ENCODE assay signal across 18 cellular contexts in the genomic region with DNA sequence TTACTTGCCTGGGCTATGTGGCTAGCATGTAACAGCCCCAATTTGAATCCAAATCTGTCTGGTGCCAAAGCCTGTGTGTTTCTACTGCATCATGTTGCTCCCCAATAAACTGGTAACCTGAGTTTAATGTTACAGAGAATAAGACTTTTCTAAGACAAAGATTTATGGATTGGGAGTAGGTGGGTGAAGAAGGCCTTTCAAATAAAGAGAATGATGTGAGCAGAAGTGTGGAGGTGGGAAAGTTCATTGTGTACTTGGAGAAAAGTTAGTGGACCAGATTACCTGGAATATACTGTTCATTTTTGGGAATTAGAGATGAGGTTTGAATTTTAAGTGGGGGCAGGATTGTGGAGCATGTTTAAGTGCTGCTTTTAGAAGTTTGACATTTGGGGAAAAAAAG. TPM values are rescaled to one million over a fixed set of nuclear protein-coding genes. Genes with fewer than 3 reads are reported as not detected.
DNase-seq lines count a peak whose midpoint lies in the region; ATAC-seq, FAIRE-seq and TF ChIP-seq lines count a peak whose summit lies in the region.
"Had no signal": no experiment of that assay in that cellular context is flagged by ENCODE, and none has a peak within 500 bp of the region (broad histone marks: within the 10 kb centered on the region; RNA-seq: fewer than 3 reads in every experiment).

No MANE protein-coding gene starts in this region.

- H2BK20ac ChIP-seq in H9 (ENCODE audit: low read depth, low read length, poor library complexity, severe bottlenecking): no peak overlapping the region

- H3K36me3 ChIP-seq in GM12878 (ENCODE audit: control insufficient read depth in 2 of 2, insufficient read depth in 2 of 2, low read length in 1 of 2) (no peaks in the 10 kb centered on the region), liver (ENCODE audit: control insufficient read depth in 4 of 4, insufficient read depth in 3 of 4, low read depth in 1 of 4, low read length in 3 of 4) (no peaks in the 10 kb centered on the region), subcutaneous abdominal adipose tissue (ENCODE audit: control insufficient read depth in 5 of 5, insufficient read depth in 5 of 5, low read length in 5 of 5) (no peaks in the 10 kb centered on the region)
- H3K36me3 ChIP-seq: adrenal gland, spleen had no signal

- no peak overlapping the region for H2BK12ac ChIP-seq in H9 (ENCODE audit: insufficient read length, low read depth, low read length)

- BruUV-seq in GM12878 (replicated peaks; lab: Mats Ljungman, UMichigan): no TSS peak

- H3K9ac ChIP-seq in H9 (ENCODE audit: extremely low read depth, insufficient read length, low read length) (no peak overlapping the region), GM12878 (ENCODE audit: control insufficient read depth, insufficient read depth, low read length) (no peak overlapping the region), liver (ENCODE audit: low read depth in 1 of 2, low read length in 2 of 2) (no peak overlapping the region), subcutaneous abdominal adipose tissue (ENCODE audit: low read length in 5 of 5) (peak overlapping the region in 1 of 5 donors; percentile 6)

- no peaks in the 10 kb centered on the region for H3K27me3 Mint-ChIP-seq in H9 (ENCODE audit: low read depth)
- H3K27me3 Mint-ChIP-seq: activated CD8-positive, alpha-beta T cell treated with anti-CD3 and anti-CD28 coated beads for 36 hours had no signal

- peak overlapping the region in 1 of 2 experiments; percentile 20; a peak in 1 of 5 replicates for H3K4me3 Mint-ChIP-seq in H9
- H3K4me3 Mint-ChIP-seq: activated CD8-positive, alpha-beta T cell treated with anti-CD3 and anti-CD28 coated beads for 36 hours; activated T-helper 1 cell treated with anti-CD3 and anti-CD28 coated beads, Interleukin-12 subunit alpha, Interleukin-12 subunit beta, Interleukin-2, Interleukin-4 antibody, amounts not matched to agents 30 ng/mL and 10 ng/mL and 1 ng/mL, durations not matched to agents 14 hours and 24 hours and 36 hours had no signal

- H2AK5ac ChIP-seq in H9 (ENCODE audit: insufficient read length, low read length): no peak overlapping the region

- no peak overlapping the region for H3K23ac ChIP-seq in H9 (ENCODE audit: insufficient read length, low read depth, low read length)

- H3K18ac ChIP-seq in H9 (ENCODE audit: insufficient read length, low read depth, low read length): no peak overlapping the region

- no peak overlapping the region for H3K4me2 ChIP-seq in H9 (ENCODE audit: insufficient read depth, insufficient read length, low read length)
- peak overlapping the region; percentile 15 for H3K4me2 ChIP-seq in GM12878 (ENCODE audit: control insufficient read depth, insufficient read depth)

- H3K4me1 Mint-ChIP-seq in H9: peaks cover 50 to 67% of the 10 kb centered on the region in 2 experiments

- ATAC-seq in GM12878: no peak
- no peak for ATAC-seq in HG03196 (IDR thresholded peaks at IDR 0.05; ENCODE audit: unreplicated experiment)
- ATAC-seq in HG03135 (IDR thresholded peaks at IDR 0.05; ENCODE audit: unreplicated experiment): no peak
- ATAC-seq: activated CD8-positive, alpha-beta T cell treated with anti-CD3 and anti-CD28 coated beads for 36 hours had no signal

- H3K79me2 ChIP-seq in H9 (ENCODE audit: insufficient read depth, low read length) (peaks cover 38% of the 10 kb centered on the region), GM12878 (ENCODE audit: control insufficient read depth, insufficient read depth, low read length) (peaks cover 66% of the 10 kb centered on the region)

- H3K27ac ChIP-seq in H9 (ENCODE audit: insufficient read length, low read depth, low read length) (no peak overlapping the region), GM12878 (ENCODE audit: control insufficient read depth, insufficient read depth) (no peak overlapping the region), liver (ENCODE audit: low read depth in 1 of 2, low read length in 2 of 2) (peak overlapping the region; percentile 37 to 47), subcutaneous abdominal adipose tissue (ENCODE audit: low read depth, low read length) (peak overlapping the region; percentile 96)
- H3K27ac ChIP-seq: epithelial cell of prostate, spleen had no signal

- H3K23me2 ChIP-seq in H9 (ENCODE audit: insufficient read length, low read depth, low read length, poor library complexity, severe bottlenecking): peaks cover 4% of the 10 kb centered on the region

- no peak overlapping the region for H3K4ac ChIP-seq in H9 (ENCODE audit: low read depth, low read length)

- no peak overlapping the region for H2BK5ac ChIP-seq in H9 (ENCODE audit: insufficient read length, low read length)

- H4K91ac ChIP-seq in H9 (ENCODE audit: insufficient read length, low read depth, low read length): no peak overlapping the region

- SMC1A ChIA-PET in GM12878 (lab: Charles Lee; ENCODE audit: uncharacterized antibody, unreplicated experiment): interaction anchor here (0.8 to 1.8 kb wide), 6 partner anchors 9 to 98 kb away, joined by 3 to 5 read pairs (median 3); no protein-coding TSS in a partner anchor

- H4K8ac ChIP-seq in H9 (replicated peaks; ENCODE audit: insufficient read length, low read depth, low read length): no peak overlapping the region

- DNase-seq in H9 (no peak), GM12878 (ENCODE audit: low read depth, low spot score) (no peak), AG08395 (ENCODE audit: low spot score) (no peak)
- DNase-seq: activated CD8-positive, alpha-beta T cell treated with anti-CD3 and anti-CD28 coated beads for 36 hours; adrenal gland; C1 segment of cervical spinal cord; cerebellar nuclear complex; NCI-H1092; NCI-H2171; posterior cingulate gyrus; spleen had no signal

- H3K4me3 ChIP-seq in GM12878 (peak overlapping the region; percentile 33; the same call in 1 of the 2 replicates), liver (ENCODE audit: low read depth in 1 of 3, low read length in 3 of 3) (no peak overlapping the region), subcutaneous abdominal adipose tissue (ENCODE audit: low read depth in 1 of 5, low read length in 5 of 5) (no peak overlapping the region)
- H3K4me3 ChIP-seq: spleen had no signal

- no peaks in the 10 kb centered on the region; a peak in 2 of 7 replicates for H3K36me3 Mint-ChIP-seq in H9 (ENCODE audit: insufficient read depth in 1 of 3, low read depth in 3 of 3)

- H3T11ph ChIP-seq in H9 (ENCODE audit: low read length): no peak overlapping the region

- intact Hi-C loops in GM12878 (cut with micrococcal nuclease; ENCODE audit: unreplicated experiment): loop anchor here (5.0 kb wide), 1 partner anchor 54 kb away; no protein-coding TSS in a partner anchor

- RAD21 ChIA-PET in GM12878 (lab: Charles Lee; ENCODE audit: unreplicated experiment): interaction anchor here (0.6 to 1.5 kb wide), 4 partner anchors 80 to 115 kb away, joined by 3 to 5 read pairs (median 3); no protein-coding TSS in a partner anchor

- TF ChIP-seq RAD21 in GM12878 (IDR thresholded peaks at IDR 0.05; ENCODE audit: insufficient read depth, low read depth, low read length) (no peak), liver (IDR thresholded peaks at IDR 0.05) (no peak)

- H3K27me3 ChIP-seq in H9 (ENCODE audit: insufficient read depth, low read length): no peaks in the 10 kb centered on the region
- no peaks in the 10 kb centered on the region for H3K27me3 ChIP-seq in GM12878 (replicated peaks in 1 of 2; ENCODE audit: control insufficient read depth in 2 of 2, insufficient read depth in 2 of 2, low read length in 1 of 2)
- no peaks in the 10 kb centered on the region for H3K27me3 ChIP-seq in liver (ENCODE audit: control insufficient read depth in 4 of 4, insufficient read depth in 4 of 4, low read length in 3 of 4)
- H3K27me3 ChIP-seq in subcutaneous abdominal adipose tissue (ENCODE audit: control insufficient read depth in 5 of 5, insufficient read depth in 4 of 5, low read length in 5 of 5): no peaks in the 10 kb centered on the region
- H3K27me3 ChIP-seq: adrenal gland, spleen had no signal

- TF ChIP-seq POLR2A in GM12878 (IDR thresholded peaks at IDR 0.05; ENCODE audit: low read depth, low read length): no peak

- H2BK120ac ChIP-seq in H9 (ENCODE audit: low read depth, low read length, poor library complexity, severe bottlenecking): no peak overlapping the region

- CTCF ChIA-PET in GM12878 (lab: Yijun Ruan, JAX): interaction anchor here (1.5 to 1.6 kb wide), 2 partner anchors 9 to 94 kb away, joined by 4 to 5 read pairs; no protein-coding TSS in a partner anchor

- H2BK15ac ChIP-seq in H9 (ENCODE audit: low read depth, low read length): no peak overlapping the region

- H3K14ac ChIP-seq in H9 (ENCODE audit: insufficient read depth, low read length): no peak overlapping the region

- FAIRE-seq in GM12878 (lab: Jason Lieb, UNC): no peak
- FAIRE-seq: H1 had no signal

- H2AFZ ChIP-seq in H9 (ENCODE audit: low read length) (no peak overlapping the region), GM12878 (ENCODE audit: control insufficient read depth, low read depth, low read length) (no peak overlapping the region)

- H3K56ac ChIP-seq in H9 (ENCODE audit: insufficient read length, low read depth, low read length): no peak overlapping the region

- POLR2A ChIA-PET in GM12878 (lab: Charles Lee): no interaction called here

- H4K20me1 ChIP-seq in H9 (ENCODE audit: control insufficient read depth, insufficient read depth, insufficient read length) (no peaks in the 10 kb centered on the region), GM12878 (ENCODE audit: control insufficient read depth, insufficient read depth) (no peaks in the 10 kb centered on the region)

- peak overlapping the region in 2 of 3 experiments; percentile 1 to 20; a peak in 4 of 7 replicates for H3K27ac Mint-ChIP-seq in H9
- H3K27ac Mint-ChIP-seq: activated CD8-positive, alpha-beta T cell treated with anti-CD3 and anti-CD28 coated beads for 36 hours; activated T-helper 1 cell treated with anti-CD3 and anti-CD28 coated beads, Interleukin-12 subunit alpha, Interleukin-12 subunit beta, Interleukin-2, Interleukin-4 antibody, amounts not matched to agents 30 ng/mL and 10 ng/mL and 1 ng/mL, durations not matched to agents 14 hours and 24 hours and 36 hours had no signal

- no peak for TF ChIP-seq CTCF in H9 (conservative IDR thresholded peaks at IDR 0.05)
- no peak for TF ChIP-seq CTCF in GM12878 (IDR thresholded peaks at IDR 0.05 in 2 of 3, conservative IDR thresholded peaks at IDR 0.05 in 1 of 3; ENCODE audit: control insufficient read depth in 2 of 3, extremely low read depth in 1 of 3, insufficient read depth in 1 of 3, low read depth in 3 of 3, low read length in 3 of 3)
- TF ChIP-seq CTCF in liver (IDR thresholded peaks at IDR 0.05; ENCODE audit: low read depth, low read length, missing input control): no peak

- H3K4me1 ChIP-seq in H9 (ENCODE audit: insufficient read depth, low read length): peaks cover 2% of the 10 kb centered on the region; the same call in 1 of the 2 replicates
- H3K4me1 ChIP-seq in GM12878 (ENCODE audit: control insufficient read depth, insufficient read depth, low read length): no peaks in the 10 kb centered on the region
- peaks cover 9 to 57% (median 46%) of the 10 kb centered on the region in 4 donors for H3K4me1 ChIP-seq in liver (ENCODE audit: control insufficient read depth in 4 of 4, insufficient read depth in 4 of 4, low read length in 3 of 4)
- H3K4me1 ChIP-seq in subcutaneous abdominal adipose tissue (ENCODE audit: control insufficient read depth in 5 of 5, insufficient read depth in 5 of 5, low read length in 5 of 5): peaks cover 8 to 60% (median 55%) of the 10 kb centered on the region in 5 donors

- in situ Hi-C loops in GM12878 (cut with MboI): no loop called here

- no peaks in the 10 kb centered on the region for H3K9me3 Mint-ChIP-seq in H9
- H3K9me3 Mint-ChIP-seq: activated CD8-positive, alpha-beta T cell treated with anti-CD3 and anti-CD28 coated beads for 36 hours; activated T-helper 1 cell treated with anti-CD3 and anti-CD28 coated beads, Interleukin-12 subunit alpha, Interleukin-12 subunit beta, Interleukin-2, Interleukin-4 antibody, amounts not matched to agents 30 ng/mL and 10 ng/mL and 1 ng/mL, durations not matched to agents 14 hours and 24 hours and 36 hours had no signal

- H3K9me3 ChIP-seq in H9 (ENCODE audit: control insufficient read depth, low read depth, low read length) (no peaks in the 10 kb centered on the region), GM12878 (replicated peaks; ENCODE audit: control insufficient read depth, insufficient read depth, low read length) (no peaks in the 10 kb centered on the region), liver (ENCODE audit: control insufficient read depth in 4 of 4, low read length in 3 of 4) (no peaks in the 10 kb centered on the region), subcutaneous abdominal adipose tissue (ENCODE audit: control insufficient read depth in 5 of 5, low read length in 5 of 5) (no peaks in the 10 kb centered on the region)
- H3K9me3 ChIP-seq: adrenal gland, spleen had no signal

- no peak overlapping the region for H4K5ac ChIP-seq in H9 (ENCODE audit: insufficient read length, low read depth, low read length)

- H3K79me1 ChIP-seq in H9 (ENCODE audit: insufficient read depth, low read depth, low read length, poor library complexity, severe bottlenecking): peaks cover 4% of the 10 kb centered on the region

- TF ChIP-seq EP300 in GM12878 (IDR thresholded peaks at IDR 0.05; ENCODE audit: borderline replicate concordance in 1 of 2, control insufficient read depth in 1 of 2, low read depth in 2 of 2, low read length in 2 of 2): no peak

RNA-seq across cellular contexts. Expression of a gene that starts 3.0 kb away (rescaled TPM):
- total RNA-seq in H9 (2021): 30.6 and 33.7 TPM in 2 replicates
- total RNA-seq in GM12878 (2013; cell fraction: nucleolus; rRNA removed): 40.7 and 46.4 TPM in 2 replicates
- total RNA-seq in GM12878 (2014; rRNA removed): 10.8 and 12.6 TPM in 2 replicates
- total RNA-seq in GM12878 (2014; rRNA removed; fragmentation: Illumina TruSeq; extraction: Trizol): 7.0 TPM in 2 replicates
- 8.9 and 9.1 TPM in 2 replicates for total RNA-seq in GM12878 (2021)
- 3.9 TPM for polyA plus RNA-seq in GM12878 (2011; ENCODE audit: low read depth)
- polyA plus RNA-seq in GM12878 (2011; rRNA removed): 13.1 and 18.6 TPM in 2 replicates
- 5.0 and 6.3 TPM in 2 replicates for polyA plus RNA-seq in GM12878 (2011; cell fraction: cytosol; rRNA removed)
- polyA plus RNA-seq in GM12878 (2011; cell fraction: nucleus; rRNA removed): 12.2 and 14.5 TPM in 2 replicates
- 3.9 and 5.7 TPM in 2 replicates for polyA plus RNA-seq in GM12878 (2012)
- polyA plus RNA-seq in GM12878 (2014; fragmentation: Illumina TruSeq; extraction: Trizol): 6.3 and 8.3 TPM in 2 replicates
- polyA plus RNA-seq in GM12878 (2014; fragmentation: Nextera tagmentation; extraction: Ambion mirVana): 1 to 10 TPM; 1.1 TPM
- 4.8 and 4.9 TPM in 2 replicates for polyA plus RNA-seq in GM12878 (2014; rRNA removed)
- 1 to 10 TPM; 3.4 to 5.4 TPM for polyA plus RNA-seq in GM12878 (2016; fragmentation: Nextera tagmentation; extraction: Ambion mirVana)
- polyA minus RNA-seq in GM12878 (2011; rRNA and poly(A)+ RNA removed): 16.2 and 25.7 TPM in 2 replicates
- 4.9 and 7.7 TPM in 2 replicates for polyA minus RNA-seq in GM12878 (2011; cell fraction: cytosol; rRNA and poly(A)+ RNA removed)
- polyA minus RNA-seq in GM12878 (2011; cell fraction: nucleus; rRNA and poly(A)+ RNA removed): 24.5 and 38.2 TPM in 2 replicates
- 10 to 100 TPM; 22.2 to 24.0 TPM for total RNA-seq in liver
- 10 to 100 TPM in 1 of 2 donors, 1 to 10 TPM in 1; 7.0 to 21.6 TPM for polyA plus RNA-seq in liver

Comparison
In these comparisons a context has a peak if more than half of its experiments do, and no peak if none do; other contexts are left out.
1. H3K27ac ChIP-seq: peak in liver (2 of 2) and subcutaneous abdominal adipose tissue (single experiment); none in H9 (single experiment) and GM12878 (single experiment).